8 cellular contexts compared by ENCODE assay signal in the genomic region with DNA sequence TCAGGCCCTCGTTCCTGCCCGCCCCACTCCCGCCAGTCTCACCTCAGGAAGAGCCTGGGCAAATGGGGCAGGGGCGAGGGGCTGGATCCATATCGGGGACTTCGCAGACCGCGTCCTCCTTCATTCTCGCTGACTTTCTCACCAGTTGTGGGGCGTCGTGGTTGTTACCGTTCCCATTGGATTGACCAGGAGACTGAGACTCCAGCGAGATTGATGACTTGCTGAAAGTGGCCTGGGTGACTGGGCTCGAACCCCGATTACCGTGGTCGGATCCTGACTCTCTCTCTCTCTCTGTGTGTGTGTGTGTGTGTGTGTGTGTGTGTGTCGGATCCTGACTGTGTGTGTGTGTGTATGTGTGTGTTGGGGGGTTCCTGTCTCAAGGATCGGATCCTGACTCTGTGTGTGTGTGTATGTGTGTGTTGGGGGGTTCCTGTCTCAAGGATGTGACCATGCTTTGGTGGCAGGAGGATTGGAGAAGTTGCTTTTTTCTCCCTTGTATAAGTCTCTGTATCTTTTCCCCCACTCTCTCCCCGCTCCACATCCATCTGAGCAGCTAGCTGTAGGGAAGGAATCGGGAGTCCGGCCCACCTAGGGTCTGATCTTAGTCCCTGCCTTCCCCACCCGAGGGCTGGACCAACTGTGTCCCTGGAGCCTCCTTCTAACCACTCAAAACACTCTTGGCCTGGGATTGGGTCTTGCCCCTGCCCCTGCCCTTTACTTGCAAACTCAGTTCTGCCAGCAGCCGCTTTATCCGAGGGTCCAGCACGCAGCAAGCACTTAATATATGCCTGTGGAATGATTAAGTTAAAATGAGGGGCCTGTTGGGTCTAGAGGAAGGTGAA. TPM values are rescaled to one million over a fixed set of nuclear protein-coding genes. Genes with fewer than 3 reads are reported as not detected.
A peak's percentile ranks its signal among the peaks of the same experiment; 100 is the strongest.
DNase-seq lines count a peak whose midpoint lies in the region; ATAC-seq lines count a peak whose summit lies in the region.

No MANE protein-coding gene starts in this region.

- peak overlapping the region; percentile 86 for H3K27ac Mint-ChIP-seq in activated CD4-positive, alpha-beta T cell treated with anti-CD3 and anti-CD28 coated beads, Interleukin-2, amount 10 ng/mL, durations not matched to agents 7 days and 5 days
- peak overlapping the region; percentile 88 to 97 (median 94) for H3K27ac Mint-ChIP-seq in naive B cell

- POLR2A ChIA-PET in activated CD4-positive, alpha-beta T cell treated with anti-CD3 and anti-CD28 coated beads, Interleukin-2, amount 10 ng/mL, durations not matched to agents 7 days and 5 days (lab: Charles Lee), result no interaction called here

- H3K36me3 ChIP-seq in SK-N-MC (ENCODE audit: insufficient read depth, low read length) (no peaks in the 10 kb centered on the region), endocrine pancreas (ENCODE audit: control insufficient read depth, insufficient read depth, low read length) (no peaks in the 10 kb centered on the region)

- no peaks in the 10 kb centered on the region for H3K9me3 ChIP-seq in SK-N-MC (ENCODE audit: low read depth, low read length)
- H3K9me3 ChIP-seq in endocrine pancreas (ENCODE audit: control insufficient read depth, low read length), result no peaks in the 10 kb centered on the region

- H3K27me3 ChIP-seq in endocrine pancreas (ENCODE audit: control insufficient read depth, insufficient read depth, low read length), result no peaks in the 10 kb centered on the region

- no peak for DNase-seq in activated CD4-positive, alpha-beta T cell treated with anti-CD3 and anti-CD28 coated beads, Interleukin-2, amount 10 ng/mL, durations not matched to agents 7 days and 5 days
- DNase-seq in activated CD4-positive, alpha-beta T cell treated with anti-CD3 and anti-CD28 coated beads for 1 hour, result no peak
- DNase-seq in SK-N-MC (ENCODE audit: low read depth, low spot score) (no peak), naive B cell (no peak), amygdala (lab: John Stamatoyannopoulos, UW) (no peak), cortex of kidney (lab: John Stamatoyannopoulos, UW) (no peak)

- H3K9ac ChIP-seq in SK-N-MC (ENCODE audit: insufficient read length) (peak overlapping the region; percentile 82), endocrine pancreas (ENCODE audit: control insufficient read depth, insufficient read depth, low read length) (peak overlapping the region; percentile 19)

- no peaks in the 10 kb centered on the region for H3K4me1 ChIP-seq in endocrine pancreas (ENCODE audit: control insufficient read depth, insufficient read depth, low read length)

- H3K36me3 Mint-ChIP-seq in activated CD4-positive, alpha-beta T cell treated with anti-CD3 and anti-CD28 coated beads, Interleukin-2, amount 10 ng/mL, durations not matched to agents 7 days and 5 days (ENCODE audit: low read depth), result peaks cover 12% of the 10 kb centered on the region
- no peaks in the 10 kb centered on the region for H3K36me3 Mint-ChIP-seq in naive B cell

- no peak for ATAC-seq in naive B cell (ENCODE audit: low read depth in 2 of 2)
- ATAC-seq in GM18520 (IDR thresholded peaks at IDR 0.05; ENCODE audit: unreplicated experiment), result no peak

- peaks cover 6% of the 10 kb centered on the region for H3K9me3 Mint-ChIP-seq in activated CD4-positive, alpha-beta T cell treated with anti-CD3 and anti-CD28 coated beads, Interleukin-2, amount 10 ng/mL, durations not matched to agents 7 days and 5 days
- no peaks in the 10 kb centered on the region for H3K9me3 Mint-ChIP-seq in naive B cell

- H3K4me1 Mint-ChIP-seq in activated CD4-positive, alpha-beta T cell treated with anti-CD3 and anti-CD28 coated beads, Interleukin-2, amount 10 ng/mL, durations not matched to agents 7 days and 5 days, result peaks cover 79% of the 10 kb centered on the region
- peaks cover 62 to 74% (median 69%) of the 10 kb centered on the region in 3 donors for H3K4me1 Mint-ChIP-seq in naive B cell

- H3K27ac ChIP-seq in SK-N-MC, result no peak overlapping the region

- H3K4me3 ChIP-seq in SK-N-MC, result peak overlapping the region; percentile 89
- H3K4me3 ChIP-seq in endocrine pancreas (ENCODE audit: control insufficient read depth, insufficient read depth, low read length), result peak overlapping the region; percentile 14

- CTCF ChIA-PET in activated CD4-positive, alpha-beta T cell treated with anti-CD3 and anti-CD28 coated beads, Interleukin-2, amount 10 ng/mL, durations not matched to agents 7 days and 5 days (lab: Charles Lee), result no interaction called here

- H3K4me3 Mint-ChIP-seq in activated CD4-positive, alpha-beta T cell treated with anti-CD3 and anti-CD28 coated beads, Interleukin-2, amount 10 ng/mL, durations not matched to agents 7 days and 5 days, result peak overlapping the region; percentile 94
- peak overlapping the region; percentile 90 to 99 (median 95) for H3K4me3 Mint-ChIP-seq in naive B cell

- no peaks in the 10 kb centered on the region for H3K27me3 Mint-ChIP-seq in activated CD4-positive, alpha-beta T cell treated with anti-CD3 and anti-CD28 coated beads, Interleukin-2, amount 10 ng/mL, durations not matched to agents 7 days and 5 days
- H3K27me3 Mint-ChIP-seq in naive B cell, result no peaks in the 10 kb centered on the region

RNA-seq across cellular contexts. Expression of gene PLEKHO2, which starts 0.6 kb away (rescaled TPM):
- total RNA-seq in activated CD4-positive, alpha-beta T cell treated with anti-CD3 and anti-CD28 coated beads, Interleukin-2, amount 10 ng/mL, durations not matched to agents 7 days and 5 days, result 10 to 100 TPM; 25.4 to 27.6 TPM
- 10 to 100 TPM in 5 of 6 donors, 1 to 10 TPM in 1; 9.7 to 20.7 (median 14.4) TPM for polyA plus RNA-seq in naive B cell (ENCODE audit: low read depth in 6 of 6)

RNA-seq across cellular contexts. Expression of gene PIF1, which starts 16.9 kb away (rescaled TPM):
- 10 to 100 TPM; 56.8 to 66.1 TPM for total RNA-seq in activated CD4-positive, alpha-beta T cell treated with anti-CD3 and anti-CD28 coated beads, Interleukin-2, amount 10 ng/mL, durations not matched to agents 7 days and 5 days
- polyA plus RNA-seq in naive B cell (ENCODE audit: low read depth in 6 of 6), result under 1 TPM in 3 of 6 donors, not detected in 3; 0.24 to 0.62 (median 0.45) TPM
